In the genomic region with DNA sequence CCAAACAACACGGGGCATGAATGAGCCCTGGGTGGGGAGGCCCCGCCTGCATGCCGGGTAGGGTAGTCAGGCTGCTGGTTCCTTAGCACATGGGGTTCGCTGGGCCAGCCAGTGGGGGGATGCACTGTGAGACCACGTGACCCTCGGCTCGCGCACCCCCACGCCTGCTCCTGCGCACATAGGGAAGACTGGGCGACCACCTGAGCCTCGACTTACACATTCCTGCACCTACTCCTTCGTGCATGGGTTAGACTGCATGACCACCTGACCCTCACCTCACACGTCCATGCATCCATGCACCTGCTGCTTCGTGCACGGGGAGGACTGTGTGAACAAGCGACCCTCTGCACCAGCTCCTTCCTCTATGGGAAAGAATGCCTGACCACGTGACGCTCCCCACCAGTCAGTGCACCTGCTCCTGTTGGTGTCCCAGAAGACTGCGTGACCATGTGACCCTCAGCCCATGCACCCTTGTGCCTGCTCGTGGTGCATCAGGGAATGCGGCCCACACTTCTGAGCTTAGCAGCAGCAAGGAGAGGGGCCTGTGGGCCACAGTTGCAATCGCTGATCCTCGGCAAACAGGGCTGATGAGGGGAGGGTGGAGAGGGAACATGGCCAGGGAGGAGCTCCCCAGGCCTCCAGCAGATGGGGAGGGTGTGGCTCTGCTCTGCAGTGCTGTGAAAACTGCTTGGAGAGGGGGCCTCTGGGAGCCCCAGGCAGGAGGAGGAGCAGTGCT, we compare ENCODE assay signal across 12 cellular contexts. TPM values are rescaled to one million over a fixed set of nuclear protein-coding genes. Genes with fewer than 3 reads are reported as not detected.
A peak's percentile ranks its signal among the peaks of the same experiment; 100 is the strongest.
DNase-seq lines count a peak whose midpoint lies in the region; ATAC-seq and TF ChIP-seq lines count a peak whose summit lies in the region.
"Had no signal": no experiment of that assay in that cellular context is flagged by ENCODE, and none has a peak within 500 bp of the region (broad histone marks: within the 10 kb centered on the region; RNA-seq: fewer than 3 reads in every experiment).

No MANE protein-coding gene starts in this region.

- POLR2A ChIA-PET in Caco-2 (lab: Charles Lee) = no interaction called here

- H4K20me1 ChIP-seq in BLaER1 = peaks cover 100% of the 10 kb centered on the region
- H4K20me1 ChIP-seq in GM23338 (replicated peaks; ENCODE audit: insufficient read depth) = peaks cover 47% of the 10 kb centered on the region

- H2AFZ ChIP-seq in GM23338 = no peak overlapping the region

- peaks cover 21% of the 10 kb centered on the region for H3K27me3 Mint-ChIP-seq in GM23338 (ENCODE audit: insufficient read depth, low read depth, poor library complexity)
- no peaks in the 10 kb centered on the region for H3K27me3 Mint-ChIP-seq in T-helper 17 cell
- no peaks in the 10 kb centered on the region for H3K27me3 Mint-ChIP-seq in memory B cell
- H3K27me3 Mint-ChIP-seq in Caco-2 (ENCODE audit: insufficient read depth, unreplicated experiment) = no peaks in the 10 kb centered on the region
- H3K27me3 Mint-ChIP-seq: activated naive CD8-positive, alpha-beta T cell had no signal

- CTCF ChIA-PET in Caco-2 (lab: Charles Lee) = no interaction called here

- no peaks in the 10 kb centered on the region for H3K9me3 ChIP-seq in BLaER1
- H3K9me3 ChIP-seq in T-helper 17 cell (ENCODE audit: control insufficient read depth, low read length, poor library complexity, severe bottlenecking) = no peaks in the 10 kb centered on the region
- H3K9me3 ChIP-seq in Caco-2 = no peaks in the 10 kb centered on the region

- peak; percentile 17 for ATAC-seq in GM23338
- no peak for ATAC-seq in T-helper 17 cell
- no peak for ATAC-seq in memory B cell (ENCODE audit: low read depth)
- no peak for ATAC-seq in GM19397 (IDR thresholded peaks at IDR 0.05; ENCODE audit: unreplicated experiment)
- ATAC-seq in GM19395 (IDR thresholded peaks at IDR 0.05; ENCODE audit: unreplicated experiment) = no peak

- H3K4me2 ChIP-seq in BLaER1 (peak overlapping the region; percentile 83), GM23338 (peak overlapping the region; percentile 20; the same call in 1 of the 2 replicates)

- H3K79me2 ChIP-seq in GM23338 (replicated peaks; ENCODE audit: insufficient read depth) = peaks cover 100% of the 10 kb centered on the region

- H3K9me2 ChIP-seq in GM23338 (ENCODE audit: insufficient read depth) = no peaks in the 10 kb centered on the region

- H3K4me1 Mint-ChIP-seq in GM23338 = peaks cover 69% of the 10 kb centered on the region
- H3K4me1 Mint-ChIP-seq in T-helper 17 cell = peaks cover 36% of the 10 kb centered on the region
- H3K4me1 Mint-ChIP-seq in memory B cell = peaks cover 48% of the 10 kb centered on the region
- H3K4me1 Mint-ChIP-seq in Caco-2 (ENCODE audit: low read depth, unreplicated experiment) = no peaks in the 10 kb centered on the region

- peaks cover 70% of the 10 kb centered on the region for H3K4me1 ChIP-seq in BLaER1
- peaks cover 41% of the 10 kb centered on the region for H3K4me1 ChIP-seq in GM23338 (ENCODE audit: insufficient read depth)
- H3K4me1 ChIP-seq in Caco-2 = no peaks in the 10 kb centered on the region

- TF ChIP-seq CTCF in GM23338 (conservative IDR thresholded peaks at IDR 0.05; ENCODE audit: low read depth in 2 of 2) (no peak), Caco-2 (IDR thresholded peaks at IDR 0.05; ENCODE audit: insufficient read depth in 1 of 2, low read depth in 1 of 2, low read length in 1 of 2, severe bottlenecking in 1 of 2, unreplicated experiment in 1 of 2) (no peak)

- peak overlapping the region; percentile 87; the same call in 1 of the 2 replicates for H3K27ac Mint-ChIP-seq in GM23338
- H3K27ac Mint-ChIP-seq in T-helper 17 cell = no peak overlapping the region
- H3K27ac Mint-ChIP-seq in memory B cell = peak overlapping the region; percentile 98
- no peak overlapping the region for H3K27ac Mint-ChIP-seq in Caco-2 (ENCODE audit: unreplicated experiment)
- H3K27ac Mint-ChIP-seq: activated naive CD8-positive, alpha-beta T cell had no signal

- H3K36me3 ChIP-seq in BLaER1 = peaks cover 56% of the 10 kb centered on the region
- no peaks in the 10 kb centered on the region for H3K36me3 ChIP-seq in GM23338 (ENCODE audit: insufficient read depth)
- no peaks in the 10 kb centered on the region; the same call in 1 of the 2 replicates for H3K36me3 ChIP-seq in Caco-2 (ENCODE audit: control insufficient read depth, insufficient read depth, low read length)

- H3K4me3 ChIP-seq in BLaER1 (no peak overlapping the region), GM23338 (no peak overlapping the region), Caco-2 (ENCODE audit: low read depth, low read length) (no peak overlapping the region)

- H3K4me3 Mint-ChIP-seq in GM23338 (no peak overlapping the region), T-helper 17 cell (peak overlapping the region; percentile 19), memory B cell (peak overlapping the region; percentile 72), Caco-2 (ENCODE audit: unreplicated experiment) (no peak overlapping the region)
- H3K4me3 Mint-ChIP-seq: activated naive CD8-positive, alpha-beta T cell had no signal

- H3K27me3 ChIP-seq in BLaER1 (no peaks in the 10 kb centered on the region), GM23338 (ENCODE audit: insufficient read depth) (no peaks in the 10 kb centered on the region), Caco-2 (replicated peaks; ENCODE audit: control insufficient read depth, insufficient read depth, low read length) (no peaks in the 10 kb centered on the region)

- DNase-seq in GM23338 (ENCODE audit: low spot score) (peak; percentile 48), T-helper 17 cell (no peak), memory B cell (ENCODE audit: low spot score in 2 of 2) (no peak), Caco-2 (no peak), SW 1271 (lab: John Stamatoyannopoulos, UW) (no peak)
- DNase-seq: C1 segment of cervical spinal cord, NCI-H526 had no signal

- no peaks in the 10 kb centered on the region for H3K9me3 Mint-ChIP-seq in GM23338
- no peaks in the 10 kb centered on the region for H3K9me3 Mint-ChIP-seq in memory B cell
- H3K9me3 Mint-ChIP-seq in Caco-2 (ENCODE audit: unreplicated experiment) = no peaks in the 10 kb centered on the region

- peak overlapping the region; percentile 58; the same call in 1 of the 2 replicates for H3K9ac ChIP-seq in BLaER1

- H3F3A ChIP-seq in GM23338 (replicated peaks; ENCODE audit: low read depth) = peaks cover 2% of the 10 kb centered on the region; the same call in 1 of the 2 replicates

- no TSS peak for BruUV-seq in Caco-2 (replicated peaks; lab: Mats Ljungman, UMichigan)

- H3K27ac ChIP-seq in BLaER1 (peak overlapping the region; percentile 41; the same call in 1 of the 2 replicates), GM23338 (ENCODE audit: low read depth) (no peak overlapping the region)
- H3K27ac ChIP-seq: HL-60 had no signal

- intact Hi-C loops in Caco-2 (cut with micrococcal nuclease; ENCODE audit: unreplicated experiment) = no loop called here

- peaks cover 33% of the 10 kb centered on the region for H3K36me3 Mint-ChIP-seq in GM23338 (ENCODE audit: low read depth)
- no peaks in the 10 kb centered on the region for H3K36me3 Mint-ChIP-seq in T-helper 17 cell (ENCODE audit: low read depth)
- H3K36me3 Mint-ChIP-seq in memory B cell = peaks cover 9% of the 10 kb centered on the region
- peaks cover 36% of the 10 kb centered on the region for H3K36me3 Mint-ChIP-seq in Caco-2 (ENCODE audit: insufficient read depth, unreplicated experiment)
- H3K36me3 Mint-ChIP-seq: activated naive CD8-positive, alpha-beta T cell had no signal

TF ChIP-seq in GM23338, 12 proteins besides CTCF, POLR2A, EP300 and RAD21 (continues in another document):
- TF ChIP-seq NANOG (IDR thresholded peaks at IDR 0.05; ENCODE audit: borderline replicate concordance) (no peak), POLR2AphosphoS5 (IDR thresholded peaks at IDR 0.05; ENCODE audit: low read depth) (no peak), ZNF331 (CRISPR knock-in tag; IDR thresholded peaks at IDR 0.05; ENCODE audit: low read depth) (no peak), EZH2phosphoT487 (IDR thresholded peaks at IDR 0.05; ENCODE audit: unreplicated experiment) (no peak)
- TF ChIP-seq, protein P1, sequence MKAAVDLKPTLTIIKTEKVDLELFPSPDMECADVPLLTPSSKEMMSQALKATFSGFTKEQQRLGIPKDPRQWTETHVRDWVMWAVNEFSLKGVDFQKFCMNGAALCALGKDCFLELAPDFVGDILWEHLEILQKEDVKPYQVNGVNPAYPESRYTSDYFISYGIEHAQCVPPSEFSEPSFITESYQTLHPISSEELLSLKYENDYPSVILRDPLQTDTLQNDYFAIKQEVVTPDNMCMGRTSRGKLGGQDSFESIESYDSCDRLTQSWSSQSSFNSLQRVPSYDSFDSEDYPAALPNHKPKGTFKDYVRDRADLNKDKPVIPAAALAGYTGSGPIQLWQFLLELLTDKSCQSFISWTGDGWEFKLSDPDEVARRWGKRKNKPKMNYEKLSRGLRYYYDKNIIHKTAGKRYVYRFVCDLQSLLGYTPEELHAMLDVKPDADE (IDR thresholded peaks at IDR 0.05) = no peak
- TF ChIP-seq, protein P2, sequence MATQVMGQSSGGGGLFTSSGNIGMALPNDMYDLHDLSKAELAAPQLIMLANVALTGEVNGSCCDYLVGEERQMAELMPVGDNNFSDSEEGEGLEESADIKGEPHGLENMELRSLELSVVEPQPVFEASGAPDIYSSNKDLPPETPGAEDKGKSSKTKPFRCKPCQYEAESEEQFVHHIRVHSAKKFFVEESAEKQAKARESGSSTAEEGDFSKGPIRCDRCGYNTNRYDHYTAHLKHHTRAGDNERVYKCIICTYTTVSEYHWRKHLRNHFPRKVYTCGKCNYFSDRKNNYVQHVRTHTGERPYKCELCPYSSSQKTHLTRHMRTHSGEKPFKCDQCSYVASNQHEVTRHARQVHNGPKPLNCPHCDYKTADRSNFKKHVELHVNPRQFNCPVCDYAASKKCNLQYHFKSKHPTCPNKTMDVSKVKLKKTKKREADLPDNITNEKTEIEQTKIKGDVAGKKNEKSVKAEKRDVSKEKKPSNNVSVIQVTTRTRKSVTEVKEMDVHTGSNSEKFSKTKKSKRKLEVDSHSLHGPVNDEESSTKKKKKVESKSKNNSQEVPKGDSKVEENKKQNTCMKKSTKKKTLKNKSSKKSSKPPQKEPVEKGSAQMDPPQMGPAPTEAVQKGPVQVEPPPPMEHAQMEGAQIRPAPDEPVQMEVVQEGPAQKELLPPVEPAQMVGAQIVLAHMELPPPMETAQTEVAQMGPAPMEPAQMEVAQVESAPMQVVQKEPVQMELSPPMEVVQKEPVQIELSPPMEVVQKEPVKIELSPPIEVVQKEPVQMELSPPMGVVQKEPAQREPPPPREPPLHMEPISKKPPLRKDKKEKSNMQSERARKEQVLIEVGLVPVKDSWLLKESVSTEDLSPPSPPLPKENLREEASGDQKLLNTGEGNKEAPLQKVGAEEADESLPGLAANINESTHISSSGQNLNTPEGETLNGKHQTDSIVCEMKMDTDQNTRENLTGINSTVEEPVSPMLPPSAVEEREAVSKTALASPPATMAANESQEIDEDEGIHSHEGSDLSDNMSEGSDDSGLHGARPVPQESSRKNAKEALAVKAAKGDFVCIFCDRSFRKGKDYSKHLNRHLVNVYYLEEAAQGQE (IDR thresholded peaks at IDR 0.05; ENCODE audit: unreplicated experiment) = no peak

RNA-seq across cellular contexts. Expression of a gene that starts 18.1 kb away (rescaled TPM):
- total RNA-seq in GM23338 (2014; rRNA removed; shearing (Covaris generic)) = 255 and 263 TPM in 2 replicates
- polyA plus RNA-seq in GM23338 (2016; fragmentation: Nextera tagmentation; extraction: Ambion mirVana) = 75.0 and 78.0 TPM in 2 replicates
- total RNA-seq in T-helper 17 cell (10 to 100 TPM; 23.4 to 24.8 TPM), Caco-2 (2022) (49.3 and 52.8 TPM in 2 replicates)

Comparison
In these comparisons a context has a peak if more than half of its experiments do, and no peak if none do; other contexts are left out.
1. H3K27ac Mint-ChIP-seq: peak in GM23338 (single experiment) and memory B cell (single experiment); none in T-helper 17 cell (single experiment) and Caco-2 (single experiment).
2. H3K4me3 Mint-ChIP-seq: peak in T-helper 17 cell (single experiment) and memory B cell (single experiment); none in GM23338 (single experiment) and Caco-2 (single experiment).